In the genomic region with DNA sequence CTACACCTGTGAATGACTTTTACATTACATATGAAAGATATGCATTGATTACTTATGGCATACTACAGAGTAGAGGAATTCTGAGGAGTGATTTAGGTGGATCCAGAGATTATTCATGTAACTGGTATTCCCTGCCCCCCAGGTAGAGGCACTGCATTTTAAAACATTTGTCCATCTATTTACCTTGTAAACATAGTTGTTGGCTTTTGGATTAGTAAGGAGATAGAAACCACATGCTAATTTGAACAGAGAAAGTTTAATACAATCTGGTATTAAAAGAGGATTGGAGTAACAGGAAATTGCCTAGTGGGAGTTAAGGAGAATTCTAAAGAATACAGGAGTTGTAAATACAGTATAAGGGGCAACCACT, we compare ENCODE assay signal across 17 cellular contexts.
"Had no signal": no experiment of that assay in that cellular context is flagged by ENCODE, and none has a peak within 500 bp of the region (broad histone marks: within the 10 kb centered on the region; RNA-seq: fewer than 3 reads in every experiment).

No MANE protein-coding gene starts in this region.

- H3K27ac ChIP-seq: brain microvascular endothelial cell, psoas muscle, testis, upper lobe of right lung, WERI-Rb-1 had no signal

- ATAC-seq: activated naive CD4-positive, alpha-beta T cell treated with anti-CD3 and anti-CD28 coated beads, Interleukin-2, amount 50 U/mL, for 72 hours; naive thymus-derived CD8-positive, alpha-beta T cell; psoas muscle; sciatic nerve; stimulated activated naive CD8-positive, alpha-beta T cell treated with anti-CD3 and anti-CD28 coated beads, Interleukin-15, Interleukin-2, amounts not matched to agents 100 U/mL and 50 U/mL, for 24 hours had no signal

- H3K36me3 ChIP-seq: brain microvascular endothelial cell, upper lobe of right lung, WERI-Rb-1 had no signal

- H3K9me3 ChIP-seq: psoas muscle, testis, upper lobe of right lung had no signal

- DNase-seq: activated CD4-positive, alpha-beta T cell treated with anti-CD3 and anti-CD28 coated beads for 4 hours; activated effector memory CD4-positive, alpha-beta T cell treated with anti-CD3 and anti-CD28 coated beads, Interleukin-2, amount 50 U/mL, for 16 hours; activated T-cell treated with anti-CD3 and anti-CD28 coated beads, Interleukin-2, amount 50 U/mL, for 1 hour; amniotic stem cell; brain microvascular endothelial cell; hypothalamus; naive thymus-derived CD8-positive, alpha-beta T cell; psoas muscle; stimulated activated CD4-positive, alpha-beta T cell treated with anti-CD3 and anti-CD28 coated beads, Interleukin-2, amount 100 ng/mL, for 24 hours; stimulated activated naive CD8-positive, alpha-beta T cell treated with anti-CD3 and anti-CD28 coated beads, Interleukin-15, Interleukin-2, amounts not matched to agents 100 U/mL and 50 U/mL, for 24 hours; T1000; testis; upper lobe of right lung; WERI-Rb-1 had no signal

- H3K4me3 ChIP-seq: lung, psoas muscle, testis, upper lobe of right lung had no signal

- H3K4me3 Mint-ChIP-seq: naive thymus-derived CD8-positive, alpha-beta T cell had no signal

- H3K27me3 ChIP-seq: brain microvascular endothelial cell, testis, upper lobe of right lung had no signal

- H3K27ac Mint-ChIP-seq: activated naive CD4-positive, alpha-beta T cell treated with anti-CD3 and anti-CD28 coated beads, Interleukin-2, amount 50 U/mL, for 72 hours had no signal

- H3K4me1 ChIP-seq: psoas muscle, testis, upper lobe of right lung had no signal
